Comparison of ENCODE assay signal across 23 cellular contexts in the genomic region with DNA sequence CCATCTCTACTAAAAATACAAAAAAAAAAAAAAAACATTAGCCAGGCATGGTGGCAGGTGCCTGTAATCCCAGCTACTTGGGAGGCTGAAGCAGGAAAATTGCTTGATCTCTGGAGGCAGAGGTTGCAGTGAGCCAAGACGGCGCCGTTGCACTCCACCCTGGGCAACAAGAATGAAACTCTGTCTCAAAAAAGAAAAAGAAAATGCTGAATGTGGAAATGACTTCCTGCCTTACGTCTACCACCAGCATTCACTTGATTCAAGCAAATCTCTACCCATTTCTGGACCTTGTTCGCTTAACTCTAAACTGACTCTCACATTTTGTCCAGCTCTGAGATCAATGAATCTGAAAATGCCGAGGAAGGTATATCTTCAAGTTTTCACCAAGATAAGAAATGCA.
"Had no signal": no experiment of that assay in that cellular context is flagged by ENCODE, and none has a peak within 500 bp of the region (broad histone marks: within the 10 kb centered on the region; RNA-seq: fewer than 3 reads in every experiment).

No MANE protein-coding gene starts in this region.

- H3K27me3 ChIP-seq: colonic mucosa, esophagus squamous epithelium, gastrocnemius medialis, heart right ventricle, left lung had no signal

- H3K36me3 ChIP-seq: colonic mucosa, esophagus squamous epithelium, gastrocnemius medialis, heart right ventricle, left lung, lower lobe of right lung had no signal

- H3K4me3 ChIP-seq: colonic mucosa, esophagus squamous epithelium, gastrocnemius medialis, heart right ventricle, left lung, lower lobe of right lung, mucosa of descending colon had no signal

- H3K4me1 ChIP-seq: colonic mucosa, gastrocnemius medialis, heart right ventricle, left lung, lower lobe of right lung had no signal

- H3K27ac ChIP-seq: colonic mucosa, epithelial cell of prostate, esophagus squamous epithelium, gastrocnemius medialis, heart right ventricle, left lung, lower lobe of right lung had no signal

- DNase-seq: colonic mucosa; cortex of kidney; effector CD8-positive, alpha-beta T cell; effector memory CD8-positive, alpha-beta T cell; endodermal cell; erythroblast; esophagus squamous epithelium; foreskin fibroblast; foreskin melanocyte; gastrocnemius medialis; glutamatergic neuron; head of caudate nucleus; heart right ventricle; hippocampal formation; left cardiac atrium; left ventricle myocardium superior; lower lobe of right lung; mesenchymal stem cell; mucosa of descending colon; naive B cell had no signal

- H3K9me3 ChIP-seq: colonic mucosa, esophagus squamous epithelium, gastrocnemius medialis, heart right ventricle, left lung, lower lobe of right lung had no signal

- ATAC-seq: effector memory CD8-positive, alpha-beta T cell; esophagus mucosa; gastrocnemius medialis; heart right ventricle; left cardiac atrium; left lung; left ventricle myocardium superior; lower lobe of right lung; mucosa of descending colon had no signal
